In the genomic region with DNA sequence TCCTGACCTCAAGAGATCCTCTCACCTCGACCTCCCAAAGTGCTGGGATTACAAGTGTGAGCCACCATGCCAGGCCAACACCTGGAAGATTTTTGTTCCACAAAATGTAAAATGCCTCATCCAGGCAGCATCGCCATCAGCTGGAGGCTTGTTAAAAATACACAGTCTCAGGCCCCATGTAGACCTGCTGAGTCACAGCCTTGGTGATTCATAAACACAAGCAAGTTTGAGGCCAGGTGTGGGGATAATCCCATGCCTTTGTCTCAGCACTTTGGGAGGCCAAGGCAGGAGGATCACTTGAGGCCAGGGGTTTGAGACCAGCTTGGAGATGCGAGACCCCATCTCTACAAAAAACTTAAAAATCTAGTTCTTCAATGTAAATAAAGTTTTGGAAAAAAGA, we compare ENCODE assay signal across 12 cellular contexts. TPM values are rescaled to one million over a fixed set of nuclear protein-coding genes. Genes with fewer than 3 reads are reported as not detected.
DNase-seq lines count a peak whose midpoint lies in the region; ATAC-seq, FAIRE-seq and TF ChIP-seq lines count a peak whose summit lies in the region.
"Had no signal": no experiment of that assay in that cellular context is flagged by ENCODE, and none has a peak within 500 bp of the region (broad histone marks: within the 10 kb centered on the region; RNA-seq: fewer than 3 reads in every experiment).

No MANE protein-coding gene starts in this region.

- H2AFZ ChIP-seq in Karpas-422 (ENCODE audit: low read length) = no peak overlapping the region

- no peaks in the 10 kb centered on the region for H3K27me3 Mint-ChIP-seq in activated CD4-positive, alpha-beta memory T cell treated with anti-CD3 and anti-CD28 coated beads for 36 hours
- peaks cover 6% of the 10 kb centered on the region for H3K27me3 Mint-ChIP-seq in activated CD4-positive, alpha-beta memory T cell treated with anti-CD3 and anti-CD28 coated beads, Interleukin-2, amount 10 ng/mL, durations not matched to agents 7 days and 5 days
- H3K27me3 Mint-ChIP-seq in activated T-helper 17 cell treated with anti-CD3 and anti-CD28 coated beads, Interleukin-2, amount 50 U/mL, for 72 hours = no peaks in the 10 kb centered on the region

- H3K9ac ChIP-seq in Karpas-422 (ENCODE audit: low read length) = no peak overlapping the region

- POLR2A ChIA-PET in activated CD4-positive, alpha-beta memory T cell treated with anti-CD3 and anti-CD28 coated beads for 36 hours (lab: Charles Lee) = no interaction called here
- POLR2A ChIA-PET in activated CD4-positive, alpha-beta memory T cell treated with anti-CD3 and anti-CD28 coated beads, Interleukin-2, amount 10 ng/mL, durations not matched to agents 7 days and 5 days (lab: Charles Lee) = no interaction called here

- no peak for TF ChIP-seq CTCF in mucosa of descending colon (IDR thresholded peaks at IDR 0.05)

- no peak overlapping the region for H3K4me3 Mint-ChIP-seq in activated CD4-positive, alpha-beta memory T cell treated with anti-CD3 and anti-CD28 coated beads for 36 hours
- no peak overlapping the region for H3K4me3 Mint-ChIP-seq in activated CD4-positive, alpha-beta memory T cell treated with anti-CD3 and anti-CD28 coated beads, Interleukin-2, amount 10 ng/mL, durations not matched to agents 7 days and 5 days
- no peak overlapping the region for H3K4me3 Mint-ChIP-seq in activated T-helper 17 cell treated with anti-CD3 and anti-CD28 coated beads, Interleukin-2, amount 50 U/mL, for 72 hours
- H3K4me3 Mint-ChIP-seq: nephron had no signal

- DNase-seq in activated CD4-positive, alpha-beta memory T cell treated with anti-CD3 and anti-CD28 coated beads for 36 hours = peak; percentile 48
- DNase-seq in activated CD4-positive, alpha-beta memory T cell treated with anti-CD3 and anti-CD28 coated beads, Interleukin-2, amount 10 ng/mL, durations not matched to agents 7 days and 5 days = no peak
- no peak for DNase-seq in mucosa of descending colon
- no peak for DNase-seq in Karpas-422
- DNase-seq in GM19239 (ENCODE audit: insufficient read length, low spot score) = no peak
- DNase-seq: NCI-H1436 treated with DMSO at 0.1 percent for 48 hours, substantia nigra had no signal

- no peaks in the 10 kb centered on the region for H3K4me1 Mint-ChIP-seq in activated CD4-positive, alpha-beta memory T cell treated with anti-CD3 and anti-CD28 coated beads for 36 hours (ENCODE audit: low read depth)
- H3K4me1 Mint-ChIP-seq in activated CD4-positive, alpha-beta memory T cell treated with anti-CD3 and anti-CD28 coated beads, Interleukin-2, amount 10 ng/mL, durations not matched to agents 7 days and 5 days = no peaks in the 10 kb centered on the region
- no peaks in the 10 kb centered on the region for H3K4me1 Mint-ChIP-seq in activated T-helper 17 cell treated with anti-CD3 and anti-CD28 coated beads, Interleukin-2, amount 50 U/mL, for 72 hours

- no peak overlapping the region for H3K4me2 ChIP-seq in Karpas-422 (ENCODE audit: low read depth, low read length, poor library complexity, severe bottlenecking)

- H3K36me3 ChIP-seq in mucosa of descending colon (ENCODE audit: low read depth) (no peaks in the 10 kb centered on the region), Karpas-422 (ENCODE audit: insufficient read depth, low read length) (no peaks in the 10 kb centered on the region)

- H3K27ac ChIP-seq in Karpas-422 (ENCODE audit: low read length) = no peak overlapping the region
- H3K27ac ChIP-seq: C4-2B had no signal

- peaks cover 7% of the 10 kb centered on the region for H3K4me1 ChIP-seq in mucosa of descending colon (ENCODE audit: low read depth)
- no peaks in the 10 kb centered on the region for H3K4me1 ChIP-seq in Karpas-422 (ENCODE audit: low read length)

- H3K4me3 ChIP-seq in mucosa of descending colon = no peak overlapping the region
- no peak overlapping the region for H3K4me3 ChIP-seq in Karpas-422 (ENCODE audit: low read length)

- H3K27me3 ChIP-seq in Karpas-422 (ENCODE audit: low read length) = no peaks in the 10 kb centered on the region

- TF ChIP-seq EP300 in Ishikawa (IDR thresholded peaks at IDR 0.05; ENCODE audit: borderline replicate concordance) = no peak

- CTCF ChIA-PET in activated CD4-positive, alpha-beta memory T cell treated with anti-CD3 and anti-CD28 coated beads for 36 hours (lab: Charles Lee) = interaction anchor here (1.0 kb wide), 1 partner anchor 9 kb away, joined by 4 read pairs; no protein-coding TSS in a partner anchor
- CTCF ChIA-PET in activated CD4-positive, alpha-beta memory T cell treated with anti-CD3 and anti-CD28 coated beads, Interleukin-2, amount 10 ng/mL, durations not matched to agents 7 days and 5 days (lab: Charles Lee) = interaction anchor here (0.6 to 0.7 kb wide), 2 partner anchors 9 to 41 kb away, joined by 3 to 4 read pairs; no protein-coding TSS in a partner anchor

- no peaks in the 10 kb centered on the region for H3K79me2 ChIP-seq in Karpas-422 (ENCODE audit: low read length)

- no peaks in the 10 kb centered on the region for H4K20me1 ChIP-seq in Karpas-422 (ENCODE audit: insufficient read depth, low read depth, low read length)

- no peaks in the 10 kb centered on the region for H3K9me3 Mint-ChIP-seq in activated CD4-positive, alpha-beta memory T cell treated with anti-CD3 and anti-CD28 coated beads for 36 hours
- H3K9me3 Mint-ChIP-seq in activated CD4-positive, alpha-beta memory T cell treated with anti-CD3 and anti-CD28 coated beads, Interleukin-2, amount 10 ng/mL, durations not matched to agents 7 days and 5 days = no peaks in the 10 kb centered on the region
- no peaks in the 10 kb centered on the region for H3K9me3 Mint-ChIP-seq in activated T-helper 17 cell treated with anti-CD3 and anti-CD28 coated beads, Interleukin-2, amount 50 U/mL, for 72 hours
- H3K9me3 Mint-ChIP-seq: nephron had no signal

- intact Hi-C loops in activated CD4-positive, alpha-beta memory T cell treated with anti-CD3 and anti-CD28 coated beads for 36 hours (cut with micrococcal nuclease) = loop anchor here (2.0 kb wide), 1 partner anchor 22 kb away; no protein-coding TSS in a partner anchor
- intact Hi-C loops in mucosa of descending colon (cut with DNase I, micrococcal nuclease) = no loop called here

- no peaks in the 10 kb centered on the region for H3K9me2 ChIP-seq in Karpas-422 (replicated peaks; ENCODE audit: insufficient read depth, low read length)

- peak; percentile 12; the same call in 1 of the 2 replicates for TF ChIP-seq RAD21 in Ishikawa (IDR thresholded peaks at IDR 0.05; ENCODE audit: low read depth)

- no peak for FAIRE-seq in GM19239 (lab: Jason Lieb, UNC)

- no peaks in the 10 kb centered on the region for H3K36me3 Mint-ChIP-seq in activated CD4-positive, alpha-beta memory T cell treated with anti-CD3 and anti-CD28 coated beads for 36 hours
- no peaks in the 10 kb centered on the region for H3K36me3 Mint-ChIP-seq in activated CD4-positive, alpha-beta memory T cell treated with anti-CD3 and anti-CD28 coated beads, Interleukin-2, amount 10 ng/mL, durations not matched to agents 7 days and 5 days (ENCODE audit: low read depth)
- no peaks in the 10 kb centered on the region for H3K36me3 Mint-ChIP-seq in activated T-helper 17 cell treated with anti-CD3 and anti-CD28 coated beads, Interleukin-2, amount 50 U/mL, for 72 hours (ENCODE audit: low read depth)

- no peak overlapping the region for H3K27ac Mint-ChIP-seq in activated CD4-positive, alpha-beta memory T cell treated with anti-CD3 and anti-CD28 coated beads for 36 hours
- no peak overlapping the region for H3K27ac Mint-ChIP-seq in activated CD4-positive, alpha-beta memory T cell treated with anti-CD3 and anti-CD28 coated beads, Interleukin-2, amount 10 ng/mL, durations not matched to agents 7 days and 5 days
- no peak overlapping the region for H3K27ac Mint-ChIP-seq in activated T-helper 17 cell treated with anti-CD3 and anti-CD28 coated beads, Interleukin-2, amount 50 U/mL, for 72 hours
- H3K27ac Mint-ChIP-seq: nephron had no signal

- peak; percentile 85 for ATAC-seq in activated T-helper 17 cell treated with anti-CD3 and anti-CD28 coated beads, Interleukin-2, amount 50 U/mL, for 72 hours (replicated peaks)
- peak; percentile 17 for ATAC-seq in mucosa of descending colon
- no peak for ATAC-seq in HG03159 (IDR thresholded peaks at IDR 0.05; ENCODE audit: unreplicated experiment)

- H3K9me3 ChIP-seq in mucosa of descending colon = no peaks in the 10 kb centered on the region
- no peaks in the 10 kb centered on the region for H3K9me3 ChIP-seq in Karpas-422 (ENCODE audit: low read length)

TF ChIP-seq in Ishikawa, 13 proteins besides CTCF, POLR2A, EP300 and RAD21 (continues in another document):
- TF ChIP-seq, protein P1, sequence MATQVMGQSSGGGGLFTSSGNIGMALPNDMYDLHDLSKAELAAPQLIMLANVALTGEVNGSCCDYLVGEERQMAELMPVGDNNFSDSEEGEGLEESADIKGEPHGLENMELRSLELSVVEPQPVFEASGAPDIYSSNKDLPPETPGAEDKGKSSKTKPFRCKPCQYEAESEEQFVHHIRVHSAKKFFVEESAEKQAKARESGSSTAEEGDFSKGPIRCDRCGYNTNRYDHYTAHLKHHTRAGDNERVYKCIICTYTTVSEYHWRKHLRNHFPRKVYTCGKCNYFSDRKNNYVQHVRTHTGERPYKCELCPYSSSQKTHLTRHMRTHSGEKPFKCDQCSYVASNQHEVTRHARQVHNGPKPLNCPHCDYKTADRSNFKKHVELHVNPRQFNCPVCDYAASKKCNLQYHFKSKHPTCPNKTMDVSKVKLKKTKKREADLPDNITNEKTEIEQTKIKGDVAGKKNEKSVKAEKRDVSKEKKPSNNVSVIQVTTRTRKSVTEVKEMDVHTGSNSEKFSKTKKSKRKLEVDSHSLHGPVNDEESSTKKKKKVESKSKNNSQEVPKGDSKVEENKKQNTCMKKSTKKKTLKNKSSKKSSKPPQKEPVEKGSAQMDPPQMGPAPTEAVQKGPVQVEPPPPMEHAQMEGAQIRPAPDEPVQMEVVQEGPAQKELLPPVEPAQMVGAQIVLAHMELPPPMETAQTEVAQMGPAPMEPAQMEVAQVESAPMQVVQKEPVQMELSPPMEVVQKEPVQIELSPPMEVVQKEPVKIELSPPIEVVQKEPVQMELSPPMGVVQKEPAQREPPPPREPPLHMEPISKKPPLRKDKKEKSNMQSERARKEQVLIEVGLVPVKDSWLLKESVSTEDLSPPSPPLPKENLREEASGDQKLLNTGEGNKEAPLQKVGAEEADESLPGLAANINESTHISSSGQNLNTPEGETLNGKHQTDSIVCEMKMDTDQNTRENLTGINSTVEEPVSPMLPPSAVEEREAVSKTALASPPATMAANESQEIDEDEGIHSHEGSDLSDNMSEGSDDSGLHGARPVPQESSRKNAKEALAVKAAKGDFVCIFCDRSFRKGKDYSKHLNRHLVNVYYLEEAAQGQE (IDR thresholded peaks at IDR 0.05; ENCODE audit: low read depth) = no peak
- no peak for TF ChIP-seq EGR1 (IDR thresholded peaks at IDR 0.05)
- no peak for TF ChIP-seq ZBTB7A (IDR thresholded peaks at IDR 0.05; ENCODE audit: low read depth)

RNA-seq across cellular contexts. Expression of a gene that starts 49.1 kb away (rescaled TPM):
- total RNA-seq in activated CD4-positive, alpha-beta memory T cell treated with anti-CD3 and anti-CD28 coated beads for 36 hours = 10 to 100 TPM; 25.9 to 26.6 TPM
- total RNA-seq in activated CD4-positive, alpha-beta memory T cell treated with anti-CD3 and anti-CD28 coated beads, Interleukin-2, amount 10 ng/mL, durations not matched to agents 7 days and 5 days = 10 to 100 TPM; 32.7 to 33.2 TPM
- total RNA-seq in activated T-helper 17 cell treated with anti-CD3 and anti-CD28 coated beads, Interleukin-2, amount 50 U/mL, for 72 hours = 10 to 100 TPM; 32.3 to 32.5 TPM
- 10 to 100 TPM; 30.1 to 48.5 (median 33.4) TPM for total RNA-seq in mucosa of descending colon
- total RNA-seq in Karpas-422 (2014; rRNA removed; shearing (Covaris generic); ENCODE audit: low replicate concordance) = 20.3 and 23.8 TPM in 2 replicates
